Comparison of ENCODE assay signal across 1 cellular context in the genomic region with DNA sequence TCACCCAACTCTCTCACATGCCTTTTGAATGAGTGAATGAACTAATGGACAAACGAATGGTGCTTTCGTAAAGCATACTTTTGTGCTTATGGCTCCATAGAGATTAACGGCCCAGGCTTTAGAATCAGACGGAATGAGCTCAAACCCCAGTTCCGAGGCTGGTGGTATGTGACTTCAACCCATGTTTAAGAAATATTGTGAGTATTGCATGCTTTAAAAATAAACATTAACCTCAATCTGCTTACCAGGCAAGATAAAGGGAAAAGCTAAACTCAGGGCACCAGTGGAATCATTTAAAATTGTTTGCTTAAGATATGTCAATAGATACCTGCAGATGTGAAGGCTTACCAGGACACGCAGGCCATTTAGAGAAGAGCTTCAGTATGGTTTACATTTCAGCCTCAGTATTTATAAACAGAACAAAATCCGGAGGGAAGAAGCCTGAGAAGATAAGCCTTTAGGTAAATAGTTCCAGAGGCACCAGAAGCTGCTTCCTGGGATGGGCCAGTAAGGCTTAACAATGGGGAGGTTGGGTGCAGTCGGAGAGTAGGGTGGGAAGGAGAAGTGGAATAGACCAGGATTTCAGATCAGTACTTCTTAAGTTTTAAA.
TF ChIP-seq lines count a peak whose summit lies in the region.

No MANE protein-coding gene starts in this region.

TF ChIP-seq in HepG2, 621 proteins besides CTCF, POLR2A, EP300 and RAD21 (continued from another document and continues in another):
- TF ChIP-seq, protein P1, sequence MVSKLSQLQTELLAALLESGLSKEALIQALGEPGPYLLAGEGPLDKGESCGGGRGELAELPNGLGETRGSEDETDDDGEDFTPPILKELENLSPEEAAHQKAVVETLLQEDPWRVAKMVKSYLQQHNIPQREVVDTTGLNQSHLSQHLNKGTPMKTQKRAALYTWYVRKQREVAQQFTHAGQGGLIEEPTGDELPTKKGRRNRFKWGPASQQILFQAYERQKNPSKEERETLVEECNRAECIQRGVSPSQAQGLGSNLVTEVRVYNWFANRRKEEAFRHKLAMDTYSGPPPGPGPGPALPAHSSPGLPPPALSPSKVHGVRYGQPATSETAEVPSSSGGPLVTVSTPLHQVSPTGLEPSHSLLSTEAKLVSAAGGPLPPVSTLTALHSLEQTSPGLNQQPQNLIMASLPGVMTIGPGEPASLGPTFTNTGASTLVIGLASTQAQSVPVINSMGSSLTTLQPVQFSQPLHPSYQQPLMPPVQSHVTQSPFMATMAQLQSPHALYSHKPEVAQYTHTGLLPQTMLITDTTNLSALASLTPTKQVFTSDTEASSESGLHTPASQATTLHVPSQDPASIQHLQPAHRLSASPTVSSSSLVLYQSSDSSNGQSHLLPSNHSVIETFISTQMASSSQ (IDR thresholded peaks at IDR 0.05; ENCODE audit: low read depth) = peak; percentile 88
- TF ChIP-seq, protein P1 (CRISPR knock-in tag; IDR thresholded peaks at IDR 0.05; ENCODE audit: borderline replicate concordance) = peak; percentile 92
- TF ChIP-seq STAT5B (CRISPR knock-in tag; IDR thresholded peaks at IDR 0.05) (peak; percentile 36; the same call in 1 of the 2 replicates), KAT8 (CRISPR knock-in tag; IDR thresholded peaks at IDR 0.05) (peak; percentile 67; the same call in 1 of the 2 replicates), ZFP1 (CRISPR knock-in tag; IDR thresholded peaks at IDR 0.05) (0 out of 2 replicates have a peak, but pooled peaks have one; percentile 56), SMARCE1 (IDR thresholded peaks at IDR 0.05; ENCODE audit: borderline replicate concordance) (no peak), GFI1 (CRISPR knock-in tag; IDR thresholded peaks at IDR 0.05; ENCODE audit: borderline replicate concordance) (peak; percentile 88; the same call in 1 of the 2 replicates), NONO (IDR thresholded peaks at IDR 0.05) (no peak), NONO (CRISPR knock-in tag; conservative IDR thresholded peaks at IDR 0.05) (no peak), FOXA1 (IDR thresholded peaks at IDR 0.05) (peak; percentile 72), FOXA1 (CRISPR knock-in tag; IDR thresholded peaks at IDR 0.05) (peak; percentile 92), ZNF232 (CRISPR knock-in tag; IDR thresholded peaks at IDR 0.05; ENCODE audit: borderline replicate concordance) (no peak; the same call in 1 of the 2 replicates), ZNF317 (CRISPR knock-in tag; IDR thresholded peaks at IDR 0.05) (peak; percentile 50; the same call in 1 of the 2 replicates), GPN1 (CRISPR knock-in tag; IDR thresholded peaks at IDR 0.05; ENCODE audit: borderline replicate concordance) (no peak), POLR2AphosphoS2 (IDR thresholded peaks at IDR 0.05; ENCODE audit: low read depth, low read length) (no peak), ZNF556 (CRISPR knock-in tag; IDR thresholded peaks at IDR 0.05; ENCODE audit: borderline replicate concordance) (peak; percentile 48; the same call in 1 of the 2 replicates), MIXL1 (CRISPR knock-in tag; IDR thresholded peaks at IDR 0.05) (peak; percentile 95), MED1 (CRISPR knock-in tag; IDR thresholded peaks at IDR 0.05) (peak; percentile 91), AKAP8 (CRISPR knock-in tag; IDR thresholded peaks at IDR 0.05) (no peak), ATM (IDR thresholded peaks at IDR 0.05; ENCODE audit: borderline replicate concordance) (no peak), SOX5 (CRISPR knock-in tag; IDR thresholded peaks at IDR 0.05; ENCODE audit: borderline replicate concordance) (peak; percentile 91), TBX2 (CRISPR knock-in tag; IDR thresholded peaks at IDR 0.05; ENCODE audit: borderline replicate concordance) (peak; percentile 89), POGZ (CRISPR knock-in tag; IDR thresholded peaks at IDR 0.05) (peak; percentile 83), KDM1A (CRISPR knock-in tag; IDR thresholded peaks at IDR 0.05) (no peak), RFX1 (IDR thresholded peaks at IDR 0.05) (no peak), ZFX (CRISPR knock-in tag; IDR thresholded peaks at IDR 0.05; ENCODE audit: low read depth) (0 out of 2 replicates have a peak, but pooled peaks have one; percentile 13), ZNF510 (CRISPR knock-in tag; IDR thresholded peaks at IDR 0.05; ENCODE audit: low read depth) (no peak), HOXD1 (CRISPR knock-in tag; IDR thresholded peaks at IDR 0.05) (peak; percentile 73; the same call in 1 of the 2 replicates), TMF1 (CRISPR knock-in tag; IDR thresholded peaks at IDR 0.05; ENCODE audit: low read depth) (no peak), SP2 (CRISPR knock-in tag; IDR thresholded peaks at IDR 0.05) (no peak), CENPX (CRISPR knock-in tag; IDR thresholded peaks at IDR 0.05) (no peak), ATF7-NPFF (CRISPR knock-in tag; IDR thresholded peaks at IDR 0.05; ENCODE audit: low read depth) (no peak), DNMT3B (CRISPR knock-in tag; conservative IDR thresholded peaks at IDR 0.05) (0 out of 2 replicates have a peak, but pooled peaks have one; percentile 71)
- TF ChIP-seq, protein P2, sequence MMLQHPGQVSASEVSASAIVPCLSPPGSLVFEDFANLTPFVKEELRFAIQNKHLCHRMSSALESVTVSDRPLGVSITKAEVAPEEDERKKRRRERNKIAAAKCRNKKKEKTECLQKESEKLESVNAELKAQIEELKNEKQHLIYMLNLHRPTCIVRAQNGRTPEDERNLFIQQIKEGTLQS (CRISPR knock-in tag; IDR thresholded peaks at IDR 0.05) = no peak
- TF ChIP-seq, protein P3, sequence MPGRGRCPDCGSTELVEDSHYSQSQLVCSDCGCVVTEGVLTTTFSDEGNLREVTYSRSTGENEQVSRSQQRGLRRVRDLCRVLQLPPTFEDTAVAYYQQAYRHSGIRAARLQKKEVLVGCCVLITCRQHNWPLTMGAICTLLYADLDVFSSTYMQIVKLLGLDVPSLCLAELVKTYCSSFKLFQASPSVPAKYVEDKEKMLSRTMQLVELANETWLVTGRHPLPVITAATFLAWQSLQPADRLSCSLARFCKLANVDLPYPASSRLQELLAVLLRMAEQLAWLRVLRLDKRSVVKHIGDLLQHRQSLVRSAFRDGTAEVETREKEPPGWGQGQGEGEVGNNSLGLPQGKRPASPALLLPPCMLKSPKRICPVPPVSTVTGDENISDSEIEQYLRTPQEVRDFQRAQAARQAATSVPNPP (CRISPR knock-in tag; IDR thresholded peaks at IDR 0.05) = 0 out of 2 replicates have a peak, but pooled peaks have one; percentile 79
- TF ChIP-seq, protein P4, sequence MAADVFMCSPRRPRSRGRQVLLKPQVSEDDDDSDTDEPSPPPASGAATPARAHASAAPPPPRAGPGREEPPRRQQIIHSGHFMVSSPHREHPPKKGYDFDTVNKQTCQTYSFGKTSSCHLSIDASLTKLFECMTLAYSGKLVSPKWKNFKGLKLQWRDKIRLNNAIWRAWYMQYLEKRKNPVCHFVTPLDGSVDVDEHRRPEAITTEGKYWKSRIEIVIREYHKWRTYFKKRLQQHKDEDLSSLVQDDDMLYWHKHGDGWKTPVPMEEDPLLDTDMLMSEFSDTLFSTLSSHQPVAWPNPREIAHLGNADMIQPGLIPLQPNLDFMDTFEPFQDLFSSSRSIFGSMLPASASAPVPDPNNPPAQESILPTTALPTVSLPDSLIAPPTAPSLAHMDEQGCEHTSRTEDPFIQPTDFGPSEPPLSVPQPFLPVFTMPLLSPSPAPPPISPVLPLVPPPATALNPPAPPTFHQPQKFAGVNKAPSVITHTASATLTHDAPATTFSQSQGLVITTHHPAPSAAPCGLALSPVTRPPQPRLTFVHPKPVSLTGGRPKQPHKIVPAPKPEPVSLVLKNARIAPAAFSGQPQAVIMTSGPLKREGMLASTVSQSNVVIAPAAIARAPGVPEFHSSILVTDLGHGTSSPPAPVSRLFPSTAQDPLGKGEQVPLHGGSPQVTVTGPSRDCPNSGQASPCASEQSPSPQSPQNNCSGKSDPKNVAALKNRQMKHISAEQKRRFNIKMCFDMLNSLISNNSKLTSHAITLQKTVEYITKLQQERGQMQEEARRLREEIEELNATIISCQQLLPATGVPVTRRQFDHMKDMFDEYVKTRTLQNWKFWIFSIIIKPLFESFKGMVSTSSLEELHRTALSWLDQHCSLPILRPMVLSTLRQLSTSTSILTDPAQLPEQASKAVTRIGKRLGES (CRISPR knock-in tag; IDR thresholded peaks at IDR 0.05; ENCODE audit: borderline replicate concordance) = peak; percentile 22; the same call in 1 of the 2 replicates
- TF ChIP-seq, protein P5, sequence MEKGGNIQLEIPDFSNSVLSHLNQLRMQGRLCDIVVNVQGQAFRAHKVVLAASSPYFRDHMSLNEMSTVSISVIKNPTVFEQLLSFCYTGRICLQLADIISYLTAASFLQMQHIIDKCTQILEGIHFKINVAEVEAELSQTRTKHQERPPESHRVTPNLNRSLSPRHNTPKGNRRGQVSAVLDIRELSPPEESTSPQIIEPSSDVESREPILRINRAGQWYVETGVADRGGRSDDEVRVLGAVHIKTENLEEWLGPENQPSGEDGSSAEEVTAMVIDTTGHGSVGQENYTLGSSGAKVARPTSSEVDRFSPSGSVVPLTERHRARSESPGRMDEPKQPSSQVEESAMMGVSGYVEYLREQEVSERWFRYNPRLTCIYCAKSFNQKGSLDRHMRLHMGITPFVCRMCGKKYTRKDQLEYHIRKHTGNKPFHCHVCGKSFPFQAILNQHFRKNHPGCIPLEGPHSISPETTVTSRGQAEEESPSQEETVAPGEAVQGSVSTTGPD (CRISPR knock-in tag; IDR thresholded peaks at IDR 0.05) = peak; percentile 62; the same call in 1 of the 2 replicates
- TF ChIP-seq, protein P6, sequence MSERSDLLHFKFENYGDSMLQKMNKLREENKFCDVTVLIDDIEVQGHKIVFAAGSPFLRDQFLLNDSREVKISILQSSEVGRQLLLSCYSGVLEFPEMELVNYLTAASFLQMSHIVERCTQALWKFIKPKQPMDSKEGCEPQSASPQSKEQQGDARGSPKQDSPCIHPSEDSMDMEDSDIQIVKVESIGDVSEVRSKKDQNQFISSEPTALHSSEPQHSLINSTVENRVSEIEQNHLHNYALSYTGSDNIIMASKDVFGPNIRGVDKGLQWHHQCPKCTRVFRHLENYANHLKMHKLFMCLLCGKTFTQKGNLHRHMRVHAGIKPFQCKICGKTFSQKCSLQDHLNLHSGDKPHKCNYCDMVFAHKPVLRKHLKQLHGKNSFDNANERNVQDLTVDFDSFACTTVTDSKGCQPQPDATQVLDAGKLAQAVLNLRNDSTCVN (CRISPR knock-in tag; IDR thresholded peaks at IDR 0.05; ENCODE audit: borderline replicate concordance) = 0 out of 2 replicates have a peak, but pooled peaks have one; percentile 14
- TF ChIP-seq, protein P7, sequence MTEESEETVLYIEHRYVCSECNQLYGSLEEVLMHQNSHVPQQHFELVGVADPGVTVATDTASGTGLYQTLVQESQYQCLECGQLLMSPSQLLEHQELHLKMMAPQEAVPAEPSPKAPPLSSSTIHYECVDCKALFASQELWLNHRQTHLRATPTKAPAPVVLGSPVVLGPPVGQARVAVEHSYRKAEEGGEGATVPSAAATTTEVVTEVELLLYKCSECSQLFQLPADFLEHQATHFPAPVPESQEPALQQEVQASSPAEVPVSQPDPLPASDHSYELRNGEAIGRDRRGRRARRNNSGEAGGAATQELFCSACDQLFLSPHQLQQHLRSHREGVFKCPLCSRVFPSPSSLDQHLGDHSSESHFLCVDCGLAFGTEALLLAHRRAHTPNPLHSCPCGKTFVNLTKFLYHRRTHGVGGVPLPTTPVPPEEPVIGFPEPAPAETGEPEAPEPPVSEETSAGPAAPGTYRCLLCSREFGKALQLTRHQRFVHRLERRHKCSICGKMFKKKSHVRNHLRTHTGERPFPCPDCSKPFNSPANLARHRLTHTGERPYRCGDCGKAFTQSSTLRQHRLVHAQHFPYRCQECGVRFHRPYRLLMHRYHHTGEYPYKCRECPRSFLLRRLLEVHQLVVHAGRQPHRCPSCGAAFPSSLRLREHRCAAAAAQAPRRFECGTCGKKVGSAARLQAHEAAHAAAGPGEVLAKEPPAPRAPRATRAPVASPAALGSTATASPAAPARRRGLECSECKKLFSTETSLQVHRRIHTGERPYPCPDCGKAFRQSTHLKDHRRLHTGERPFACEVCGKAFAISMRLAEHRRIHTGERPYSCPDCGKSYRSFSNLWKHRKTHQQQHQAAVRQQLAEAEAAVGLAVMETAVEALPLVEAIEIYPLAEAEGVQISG (CRISPR knock-in tag; IDR thresholded peaks at IDR 0.05) = peak; percentile 52; the same call in 1 of the 2 replicates
- TF ChIP-seq, protein P8, sequence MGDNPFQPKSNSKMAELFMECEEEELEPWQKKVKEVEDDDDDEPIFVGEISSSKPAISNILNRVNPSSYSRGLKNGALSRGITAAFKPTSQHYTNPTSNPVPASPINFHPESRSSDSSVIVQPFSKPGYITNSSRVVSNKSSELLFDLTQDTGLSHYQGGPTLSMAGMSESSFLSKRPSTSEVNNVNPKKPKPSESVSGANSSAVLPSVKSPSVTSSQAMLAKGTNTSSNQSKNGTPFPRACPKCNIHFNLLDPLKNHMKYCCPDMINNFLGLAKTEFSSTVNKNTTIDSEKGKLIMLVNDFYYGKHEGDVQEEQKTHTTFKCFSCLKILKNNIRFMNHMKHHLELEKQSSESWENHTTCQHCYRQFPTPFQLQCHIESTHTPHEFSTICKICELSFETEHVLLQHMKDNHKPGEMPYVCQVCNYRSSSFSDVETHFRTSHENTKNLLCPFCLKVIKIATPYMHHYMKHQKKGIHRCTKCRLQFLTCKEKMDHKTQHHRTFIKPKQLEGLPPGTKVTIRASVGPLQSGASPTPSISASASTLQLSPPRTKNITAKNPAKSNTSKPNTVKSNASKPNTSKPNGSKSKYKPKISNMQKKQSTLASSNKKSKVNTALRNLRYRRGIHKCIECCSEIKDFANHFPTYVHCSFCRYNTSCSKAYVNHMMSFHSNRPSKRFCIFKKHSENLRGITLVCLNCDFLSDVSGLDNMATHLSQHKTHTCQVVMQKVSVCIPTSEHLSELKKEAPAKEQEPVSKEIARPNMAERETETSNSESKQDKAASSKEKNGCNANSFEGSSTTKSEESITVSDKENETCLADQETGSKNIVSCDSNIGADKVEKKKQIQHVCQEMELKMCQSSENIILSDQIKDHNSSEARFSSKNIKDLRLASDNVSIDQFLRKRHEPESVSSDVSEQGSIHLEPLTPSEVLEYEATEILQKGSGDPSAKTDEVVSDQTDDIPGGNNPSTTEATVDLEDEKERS (CRISPR knock-in tag; IDR thresholded peaks at IDR 0.05) = peak; percentile 85; the same call in 1 of the 2 replicates
